ENCODE assay signal across 1 cellular context in genomic region chr10:46325021-46325420, GRCh38.
TF ChIP-seq lines count a peak whose summit lies in the region.

No MANE protein-coding gene starts in this region.

TF ChIP-seq in GM12878, 131 proteins besides CTCF, POLR2A, EP300 and RAD21 (continued from another document):
- no peak for TF ChIP-seq E2F4 (IDR thresholded peaks at IDR 0.05; ENCODE audit: low read depth, low read length)
- TF ChIP-seq CBFB (IDR thresholded peaks at IDR 0.05; ENCODE audit: low read depth), result no peak
- no peak for TF ChIP-seq POU2F2 (IDR thresholded peaks at IDR 0.05; ENCODE audit: borderline replicate concordance, low read depth, low read length)
- no peak for TF ChIP-seq ZNF274 (IDR thresholded peaks at IDR 0.05; ENCODE audit: insufficient read depth, insufficient read length)
- TF ChIP-seq PAX8 (IDR thresholded peaks at IDR 0.05), result no peak
- TF ChIP-seq MEF2B (IDR thresholded peaks at IDR 0.05; ENCODE audit: partially characterized antibody, poor library complexity, severe bottlenecking), result no peak
